23 cellular contexts compared by ENCODE assay signal in genomic region chr18:46888965-46889364, GRCh38. TPM values are rescaled to one million over a fixed set of nuclear protein-coding genes. Genes with fewer than 3 reads are reported as not detected.
A peak's percentile ranks its signal among the peaks of the same experiment; 100 is the strongest.
DNase-seq lines count a peak whose midpoint lies in the region; FAIRE-seq and TF ChIP-seq lines count a peak whose summit lies in the region.
"Had no signal": no experiment of that assay in that cellular context is flagged by ENCODE, and none has a peak within 500 bp of the region (broad histone marks: within the 10 kb centered on the region; RNA-seq: fewer than 3 reads in every experiment).

No MANE protein-coding gene starts in this region.

- DNase-seq in GM19239 (ENCODE audit: insufficient read length, low spot score): no peak
- DNase-seq in endodermal cell: no peak
- DNase-seq in colonic mucosa: no peak
- DNase-seq in activated naive CD8-positive, alpha-beta T cell treated with anti-CD3 and anti-CD28 coated beads for 36 hours: no peak
- no peak for DNase-seq in activated naive CD4-positive, alpha-beta T cell treated with anti-CD3 and anti-CD28 coated beads, Interleukin-2, amount 10 ng/mL, durations not matched to agents 7 days and 5 days
- DNase-seq in CD4-positive, alpha-beta memory T cell: no peak
- DNase-seq: 8988T; ACHN; AML-193; BE2C; C1 segment of cervical spinal cord; Caco-2; CD8-positive, alpha-beta T cell; DMS 273 treated with DMSO at 0.1 percent for 48 hours; DMS79; EL; GDM1 had no signal

- H3K4me1 Mint-ChIP-seq in endodermal cell: peaks cover 3% of the 10 kb centered on the region
- H3K4me1 Mint-ChIP-seq in activated naive CD8-positive, alpha-beta T cell treated with anti-CD3 and anti-CD28 coated beads for 36 hours: peaks cover 32% of the 10 kb centered on the region
- H3K4me1 Mint-ChIP-seq in activated naive CD4-positive, alpha-beta T cell treated with anti-CD3 and anti-CD28 coated beads, Interleukin-2, amount 10 ng/mL, durations not matched to agents 7 days and 5 days: peaks cover 11% of the 10 kb centered on the region
- peaks cover 18 to 40% (median 34%) of the 10 kb centered on the region in 4 donors for H3K4me1 Mint-ChIP-seq in CD4-positive, alpha-beta memory T cell

- H3K9ac ChIP-seq in BLaER1: no peak overlapping the region
- H3K9ac ChIP-seq in HUES6 (ENCODE audit: low read length): no peak overlapping the region
- H3K9ac ChIP-seq in endodermal cell (ENCODE audit: extremely low read depth, low read length, poor library complexity, severe bottlenecking): no peak overlapping the region
- no peak overlapping the region for H3K9ac ChIP-seq in colonic mucosa (ENCODE audit: low read depth in 2 of 2, low read length in 2 of 2)

- no peak overlapping the region for H3K4me2 ChIP-seq in BLaER1
- H3K4me2 ChIP-seq: A549, GM23338 had no signal

- H3K4me3 ChIP-seq in BLaER1 (peak overlapping the region; percentile 42; the same call in 1 of the 2 replicates), HUES6 (ENCODE audit: low read depth, low read length) (peak overlapping the region; percentile 4; the same call in 1 of the 2 replicates), endodermal cell (ENCODE audit: low read length) (peak overlapping the region; percentile 39), colonic mucosa (no peak overlapping the region)
- H3K4me3 ChIP-seq in CD4-positive, alpha-beta memory T cell (ENCODE audit: low read length in 2 of 2): no peak overlapping the region
- H3K4me3 ChIP-seq: A549, GM12878, GM23338, HAP-1 had no signal

- 86% methylated on average over 1 of the region's 1 CpG; no CpG with 5 or more reads in 1 of the 2 experiments for WGBS in endodermal cell (ENCODE audit: insufficient coverage in 1 of 2, insufficient read length in 1 of 2), 2 experiments

- CTCF ChIA-PET in activated naive CD4-positive, alpha-beta T cell treated with anti-CD3 and anti-CD28 coated beads, Interleukin-2, amount 10 ng/mL, durations not matched to agents 7 days and 5 days (lab: Charles Lee): no interaction called here
- CTCF ChIA-PET in CD4-positive, alpha-beta memory T cell (lab: Charles Lee; ENCODE audit: partially characterized antibody): no interaction called here

- H3K36me3 Mint-ChIP-seq in endodermal cell (ENCODE audit: low read depth): peaks cover 52% of the 10 kb centered on the region
- peaks cover 66% of the 10 kb centered on the region for H3K36me3 Mint-ChIP-seq in activated naive CD8-positive, alpha-beta T cell treated with anti-CD3 and anti-CD28 coated beads for 36 hours
- H3K36me3 Mint-ChIP-seq in activated naive CD4-positive, alpha-beta T cell treated with anti-CD3 and anti-CD28 coated beads, Interleukin-2, amount 10 ng/mL, durations not matched to agents 7 days and 5 days: peaks cover 39% of the 10 kb centered on the region
- H3K36me3 Mint-ChIP-seq in CD4-positive, alpha-beta memory T cell: peaks cover 38 to 59% of the 10 kb centered on the region in 2 donors

- H3K4me3 Mint-ChIP-seq in endodermal cell: no peak overlapping the region
- no peak overlapping the region for H3K4me3 Mint-ChIP-seq in activated naive CD8-positive, alpha-beta T cell treated with anti-CD3 and anti-CD28 coated beads for 36 hours
- H3K4me3 Mint-ChIP-seq in activated naive CD4-positive, alpha-beta T cell treated with anti-CD3 and anti-CD28 coated beads, Interleukin-2, amount 10 ng/mL, durations not matched to agents 7 days and 5 days: no peak overlapping the region
- no peak overlapping the region for H3K4me3 Mint-ChIP-seq in CD4-positive, alpha-beta memory T cell
- H3K4me3 Mint-ChIP-seq: CD8-positive, alpha-beta T cell; GM23338 had no signal

- POLR2A ChIA-PET in CD4-positive, alpha-beta memory T cell (lab: Charles Lee; ENCODE audit: partially characterized antibody): no interaction called here

- H3K36me3 ChIP-seq in BLaER1 (peaks cover 56% of the 10 kb centered on the region), HUES6 (ENCODE audit: control insufficient read depth, insufficient read depth, low read length) (peaks cover 35% of the 10 kb centered on the region), endodermal cell (ENCODE audit: control insufficient read depth, insufficient read depth, low read length) (peaks cover 28% of the 10 kb centered on the region), colonic mucosa (no peaks in the 10 kb centered on the region)
- H3K36me3 ChIP-seq in CD4-positive, alpha-beta memory T cell (ENCODE audit: insufficient read depth, low read length): peaks cover 4% of the 10 kb centered on the region
- H3K36me3 ChIP-seq: BE2C had no signal

- H3K27me3 Mint-ChIP-seq in endodermal cell (ENCODE audit: insufficient read depth): no peaks in the 10 kb centered on the region
- no peaks in the 10 kb centered on the region for H3K27me3 Mint-ChIP-seq in activated naive CD8-positive, alpha-beta T cell treated with anti-CD3 and anti-CD28 coated beads for 36 hours
- no peaks in the 10 kb centered on the region for H3K27me3 Mint-ChIP-seq in activated naive CD4-positive, alpha-beta T cell treated with anti-CD3 and anti-CD28 coated beads, Interleukin-2, amount 10 ng/mL, durations not matched to agents 7 days and 5 days
- no peaks in the 10 kb centered on the region for H3K27me3 Mint-ChIP-seq in CD4-positive, alpha-beta memory T cell

- no peak overlapping the region for H3K27ac ChIP-seq in BLaER1
- H3K27ac ChIP-seq in HUES6 (ENCODE audit: low read depth, low read length): no peak overlapping the region
- no peak overlapping the region for H3K27ac ChIP-seq in endodermal cell (ENCODE audit: low read depth, low read length)
- H3K27ac ChIP-seq in colonic mucosa: no peak overlapping the region
- H3K27ac ChIP-seq in CD4-positive, alpha-beta memory T cell (ENCODE audit: low read depth, low read length): no peak overlapping the region
- H3K27ac ChIP-seq: A549 had no signal

- H3K9me3 ChIP-seq in BLaER1 (peaks cover 51% of the 10 kb centered on the region), HUES6 (ENCODE audit: control insufficient read depth, insufficient read depth, low read depth, low read length) (peaks cover 35% of the 10 kb centered on the region), endodermal cell (ENCODE audit: control insufficient read depth, low read length) (peaks cover 68% of the 10 kb centered on the region), colonic mucosa (no peaks in the 10 kb centered on the region)
- H3K9me3 ChIP-seq in CD4-positive, alpha-beta memory T cell (ENCODE audit: control insufficient read depth in 1 of 2, low read length in 2 of 2): no peaks in the 10 kb centered on the region
- H3K9me3 ChIP-seq: BE2C, Caco-2 had no signal

- H3K9me3 Mint-ChIP-seq in endodermal cell: peaks cover 47% of the 10 kb centered on the region
- H3K9me3 Mint-ChIP-seq in activated naive CD8-positive, alpha-beta T cell treated with anti-CD3 and anti-CD28 coated beads for 36 hours: peaks cover 25% of the 10 kb centered on the region
- H3K9me3 Mint-ChIP-seq in activated naive CD4-positive, alpha-beta T cell treated with anti-CD3 and anti-CD28 coated beads, Interleukin-2, amount 10 ng/mL, durations not matched to agents 7 days and 5 days: peaks cover 19% of the 10 kb centered on the region
- H3K9me3 Mint-ChIP-seq in CD4-positive, alpha-beta memory T cell: peaks cover 2 to 17% (median 13%) of the 10 kb centered on the region in 8 donors

- no peaks in the 10 kb centered on the region for H3K27me3 ChIP-seq in BLaER1
- H3K27me3 ChIP-seq in HUES6 (ENCODE audit: control insufficient read depth, insufficient read depth, low read length): no peaks in the 10 kb centered on the region
- no peaks in the 10 kb centered on the region for H3K27me3 ChIP-seq in endodermal cell (ENCODE audit: control insufficient read depth, insufficient read depth, low read length, poor library complexity, severe bottlenecking)
- H3K27me3 ChIP-seq in colonic mucosa: no peaks in the 10 kb centered on the region
- H3K27me3 ChIP-seq in CD4-positive, alpha-beta memory T cell (ENCODE audit: insufficient read depth, low read length): no peaks in the 10 kb centered on the region
- H3K27me3 ChIP-seq: BE2C had no signal

- H3K4me1 ChIP-seq in BLaER1 (peaks cover 25% of the 10 kb centered on the region), HUES6 (ENCODE audit: control insufficient read depth, insufficient read depth, low read length) (no peaks in the 10 kb centered on the region), endodermal cell (ENCODE audit: control insufficient read depth, insufficient read depth, low read length) (no peaks in the 10 kb centered on the region), colonic mucosa (no peaks in the 10 kb centered on the region)
- peaks cover 8% of the 10 kb centered on the region for H3K4me1 ChIP-seq in CD4-positive, alpha-beta memory T cell (ENCODE audit: insufficient read depth, low read length)
- H3K4me1 ChIP-seq: A549, BE2C, HAP-1 had no signal

- intact Hi-C loops in colonic mucosa (cut with DNase I): no loop called here
- intact Hi-C loops in CD4-positive, alpha-beta memory T cell (cut with micrococcal nuclease): no loop called here

- H3K27ac Mint-ChIP-seq in endodermal cell: no peak overlapping the region
- H3K27ac Mint-ChIP-seq in activated naive CD8-positive, alpha-beta T cell treated with anti-CD3 and anti-CD28 coated beads for 36 hours: no peak overlapping the region
- no peak overlapping the region for H3K27ac Mint-ChIP-seq in activated naive CD4-positive, alpha-beta T cell treated with anti-CD3 and anti-CD28 coated beads, Interleukin-2, amount 10 ng/mL, durations not matched to agents 7 days and 5 days
- no peak overlapping the region for H3K27ac Mint-ChIP-seq in CD4-positive, alpha-beta memory T cell
- H3K27ac Mint-ChIP-seq: CD8-positive, alpha-beta T cell; GM23338 had no signal

- peak; percentile 14 for FAIRE-seq in GM19239 (lab: Jason Lieb, UNC)
- FAIRE-seq: A549, GM12878 had no signal

- TF ChIP-seq CTCF in endodermal cell (conservative IDR thresholded peaks at IDR 0.05): no peak
- no peak for TF ChIP-seq CTCF in colonic mucosa (IDR thresholded peaks at IDR 0.05)

- peaks cover 24% of the 10 kb centered on the region for H4K20me1 ChIP-seq in BLaER1

RNA-seq across cellular contexts. Expression of gene PIAS2, which starts 28.3 kb away (rescaled TPM):
- total RNA-seq in endodermal cell (10 to 100 TPM; 34.8 to 52.0 TPM), colonic mucosa (10 to 100 TPM; 29.0 to 42.0 TPM)
- polyA plus RNA-seq in endodermal cell (2013, experiment 1 of 2): 23.4 TPM
- 19.3 TPM for polyA plus RNA-seq in endodermal cell (2013, experiment 2 of 2)
- 10 to 100 TPM; 37.4 to 38.8 TPM for total RNA-seq in activated naive CD8-positive, alpha-beta T cell treated with anti-CD3 and anti-CD28 coated beads for 36 hours
- total RNA-seq in CD4-positive, alpha-beta memory T cell: 10 to 100 TPM; 36.2 to 38.3 TPM
- polyA plus RNA-seq in CD4-positive, alpha-beta memory T cell: 10 to 100 TPM; 18.6 to 20.3 TPM

RNA-seq across cellular contexts. Expression of gene KATNAL2, which starts 28.4 kb away (rescaled TPM):
- total RNA-seq in endodermal cell (1 to 10 TPM; 4.2 to 6.4 TPM), colonic mucosa (1 to 10 TPM; 1.3 to 2.2 TPM)
- polyA plus RNA-seq in endodermal cell (2013, experiment 1 of 2): 11.4 TPM
- polyA plus RNA-seq in endodermal cell (2013, experiment 2 of 2): 10.4 TPM
- total RNA-seq in activated naive CD8-positive, alpha-beta T cell treated with anti-CD3 and anti-CD28 coated beads for 36 hours: 1 to 10 TPM; 1.3 to 1.6 TPM
- total RNA-seq in CD4-positive, alpha-beta memory T cell: 1 to 10 TPM in 1 of 2 experiments, under 1 TPM in 1; 0.94 to 2.1 TPM
- not detected for polyA plus RNA-seq in CD4-positive, alpha-beta memory T cell
- total RNA-seq: Caco-2 had no signal

Comparison
In these comparisons a context has a peak if more than half of its experiments do, and no peak if none do; other contexts are left out.
1. H3K4me3 ChIP-seq: peak in BLaER1 (single experiment), HUES6 (single experiment) and endodermal cell (single experiment); none in colonic mucosa (single experiment) and CD4-positive, alpha-beta memory T cell (0 of 2).